Comparison of ENCODE assay signal across 1 cellular context in genomic region chr9:129624947-129625346, GRCh38.
TF ChIP-seq lines count a peak whose summit lies in the region.

No MANE protein-coding gene starts in this region.

TF ChIP-seq in K562, 482 proteins besides CTCF, POLR2A, EP300 and RAD21:
- TF ChIP-seq TCF3 (CRISPR knock-in tag; IDR thresholded peaks at IDR 0.05) (no peak), TAF15 (IDR thresholded peaks at IDR 0.05; ENCODE audit: low read depth, low read length) (no peak), SMAD4 (CRISPR knock-in tag; conservative IDR thresholded peaks at IDR 0.05) (no peak), CREM (IDR thresholded peaks at IDR 0.05; ENCODE audit: low read depth) (peak; percentile 82), MTF1 (CRISPR knock-in tag; IDR thresholded peaks at IDR 0.05; ENCODE audit: borderline replicate concordance) (no peak), FOXK1 (CRISPR knock-in tag; IDR thresholded peaks at IDR 0.05; ENCODE audit: borderline replicate concordance) (no peak), ATF3 (IDR thresholded peaks at IDR 0.05) (peak; percentile 9; the same call in 1 of the 2 replicates), ATF3 (CRISPR knock-in tag; conservative IDR thresholded peaks at IDR 0.05) (no peak), ZNF695 (CRISPR knock-in tag; IDR thresholded peaks at IDR 0.05) (no peak), SPI1 (IDR thresholded peaks at IDR 0.05; ENCODE audit: borderline replicate concordance, low read depth, low read length) (0 out of 2 replicates have a peak, but pooled peaks have one; percentile 22), HDAC2 (IDR thresholded peaks at IDR 0.05) (0 out of 2 replicates have a peak, but pooled peaks have one; percentile 15), HNRNPL (IDR thresholded peaks at IDR 0.05; ENCODE audit: low read depth, low read length) (no peak), MED1 (CRISPR knock-in tag; IDR thresholded peaks at IDR 0.05; ENCODE audit: borderline replicate concordance) (no peak), MTA3 (IDR thresholded peaks at IDR 0.05; ENCODE audit: borderline replicate concordance) (0 out of 2 replicates have a peak, but pooled peaks have one; percentile 27), ATF7 (IDR thresholded peaks at IDR 0.05) (0 out of 2 replicates have a peak, but pooled peaks have one; percentile 37), MEIS2 (IDR thresholded peaks at IDR 0.05; ENCODE audit: partially characterized antibody) (peak; percentile 70), ZKSCAN3 (CRISPR knock-in tag; IDR thresholded peaks at IDR 0.05) (no peak), CTBP1 (IDR thresholded peaks at IDR 0.05; ENCODE audit: borderline replicate concordance) (peak; percentile 78), CEBPG (CRISPR knock-in tag; IDR thresholded peaks at IDR 0.05) (peak; percentile 62; the same call in 1 of the 2 replicates), CEBPG (tag; conservative IDR thresholded peaks at IDR 0.05 in 1 of 2, IDR thresholded peaks at IDR 0.05 in 1 of 2) (peak; percentile 75 to 83), NELFE (IDR thresholded peaks at IDR 0.05; ENCODE audit: insufficient read depth, insufficient read length) (no peak), TEAD4 (IDR thresholded peaks at IDR 0.05; ENCODE audit: low read length) (peak; percentile 9; the same call in 1 of the 2 replicates), TEAD4 (CRISPR knock-in tag; IDR thresholded peaks at IDR 0.05; ENCODE audit: borderline replicate concordance) (no peak), CAMTA2 (CRISPR knock-in tag; conservative IDR thresholded peaks at IDR 0.05) (no peak), ILK (tag; IDR thresholded peaks at IDR 0.05; ENCODE audit: borderline replicate concordance, low read depth) (no peak), ARID1B (IDR thresholded peaks at IDR 0.05) (peak; percentile 15; the same call in 1 of the 2 replicates), CEBPB (tag; IDR thresholded peaks at IDR 0.05) (peak; percentile 94), HMG20A (CRISPR knock-in tag; conservative IDR thresholded peaks at IDR 0.05) (no peak), ZNF134 (CRISPR knock-in tag; conservative IDR thresholded peaks at IDR 0.05) (no peak), UBTF (IDR thresholded peaks at IDR 0.05; ENCODE audit: borderline replicate concordance in 1 of 2, low read depth in 2 of 2, low read length in 2 of 2) (0 out of 4 replicates have a peak, but pooled peaks of 1 of the 2 experiments have one; percentile 6), CREB1 (IDR thresholded peaks at IDR 0.05) (peak; percentile 38; the same call in 1 of the 2 replicates), CREB1 (CRISPR knock-in tag; IDR thresholded peaks at IDR 0.05) (no peak), ZNF75A (CRISPR knock-in tag; IDR thresholded peaks at IDR 0.05) (no peak), ARID3B (CRISPR knock-in tag; IDR thresholded peaks at IDR 0.05; ENCODE audit: borderline replicate concordance) (no peak), MCM5 (IDR thresholded peaks at IDR 0.05; ENCODE audit: low read depth) (no peak), TRIM28 (IDR thresholded peaks at IDR 0.05) (no peak), NEUROD1 (IDR thresholded peaks at IDR 0.05; ENCODE audit: borderline replicate concordance, low read depth, low read length, partially characterized antibody) (peak; percentile 21), ATF1 (CRISPR knock-in tag; IDR thresholded peaks at IDR 0.05) (no peak), ATF1 (tag; IDR thresholded peaks at IDR 0.05) (peak; percentile 37), JUN (IDR thresholded peaks at IDR 0.05; ENCODE audit: borderline replicate concordance, low read depth, low read length) (no peak), JUN (CRISPR knock-in tag; IDR thresholded peaks at IDR 0.05; ENCODE audit: borderline replicate concordance) (no peak), ZEB2 (IDR thresholded peaks at IDR 0.05) (peak; percentile 71), FOXP1 (CRISPR knock-in tag; IDR thresholded peaks at IDR 0.05) (no peak), MBD1 (CRISPR knock-in tag; IDR thresholded peaks at IDR 0.05) (no peak), HMG20B (CRISPR knock-in tag; IDR thresholded peaks at IDR 0.05) (no peak), ZC3H8 (IDR thresholded peaks at IDR 0.05) (no peak)
- TF ChIP-seq, protein P1, sequence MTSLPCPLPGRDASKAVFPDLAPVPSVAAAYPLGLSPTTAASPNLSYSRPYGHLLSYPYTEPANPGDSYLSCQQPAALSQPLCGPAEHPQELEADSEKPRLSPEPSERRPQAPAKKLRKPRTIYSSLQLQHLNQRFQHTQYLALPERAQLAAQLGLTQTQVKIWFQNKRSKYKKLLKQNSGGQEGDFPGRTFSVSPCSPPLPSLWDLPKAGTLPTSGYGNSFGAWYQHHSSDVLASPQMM (CRISPR knock-in tag; IDR thresholded peaks at IDR 0.05) = no peak
- TF ChIP-seq, protein P2, sequence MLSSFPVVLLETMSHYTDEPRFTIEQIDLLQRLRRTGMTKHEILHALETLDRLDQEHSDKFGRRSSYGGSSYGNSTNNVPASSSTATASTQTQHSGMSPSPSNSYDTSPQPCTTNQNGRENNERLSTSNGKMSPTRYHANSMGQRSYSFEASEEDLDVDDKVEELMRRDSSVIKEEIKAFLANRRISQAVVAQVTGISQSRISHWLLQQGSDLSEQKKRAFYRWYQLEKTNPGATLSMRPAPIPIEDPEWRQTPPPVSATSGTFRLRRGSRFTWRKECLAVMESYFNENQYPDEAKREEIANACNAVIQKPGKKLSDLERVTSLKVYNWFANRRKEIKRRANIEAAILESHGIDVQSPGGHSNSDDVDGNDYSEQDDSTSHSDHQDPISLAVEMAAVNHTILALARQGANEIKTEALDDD (IDR thresholded peaks at IDR 0.05) = 0 out of 2 replicates have a peak, but pooled peaks have one; percentile 17
- TF ChIP-seq, protein P3, sequence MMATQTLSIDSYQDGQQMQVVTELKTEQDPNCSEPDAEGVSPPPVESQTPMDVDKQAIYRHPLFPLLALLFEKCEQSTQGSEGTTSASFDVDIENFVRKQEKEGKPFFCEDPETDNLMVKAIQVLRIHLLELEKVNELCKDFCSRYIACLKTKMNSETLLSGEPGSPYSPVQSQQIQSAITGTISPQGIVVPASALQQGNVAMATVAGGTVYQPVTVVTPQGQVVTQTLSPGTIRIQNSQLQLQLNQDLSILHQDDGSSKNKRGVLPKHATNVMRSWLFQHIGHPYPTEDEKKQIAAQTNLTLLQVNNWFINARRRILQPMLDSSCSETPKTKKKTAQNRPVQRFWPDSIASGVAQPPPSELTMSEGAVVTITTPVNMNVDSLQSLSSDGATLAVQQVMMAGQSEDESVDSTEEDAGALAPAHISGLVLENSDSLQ (IDR thresholded peaks at IDR 0.05) = peak; percentile 61
- TF ChIP-seq, protein P4, sequence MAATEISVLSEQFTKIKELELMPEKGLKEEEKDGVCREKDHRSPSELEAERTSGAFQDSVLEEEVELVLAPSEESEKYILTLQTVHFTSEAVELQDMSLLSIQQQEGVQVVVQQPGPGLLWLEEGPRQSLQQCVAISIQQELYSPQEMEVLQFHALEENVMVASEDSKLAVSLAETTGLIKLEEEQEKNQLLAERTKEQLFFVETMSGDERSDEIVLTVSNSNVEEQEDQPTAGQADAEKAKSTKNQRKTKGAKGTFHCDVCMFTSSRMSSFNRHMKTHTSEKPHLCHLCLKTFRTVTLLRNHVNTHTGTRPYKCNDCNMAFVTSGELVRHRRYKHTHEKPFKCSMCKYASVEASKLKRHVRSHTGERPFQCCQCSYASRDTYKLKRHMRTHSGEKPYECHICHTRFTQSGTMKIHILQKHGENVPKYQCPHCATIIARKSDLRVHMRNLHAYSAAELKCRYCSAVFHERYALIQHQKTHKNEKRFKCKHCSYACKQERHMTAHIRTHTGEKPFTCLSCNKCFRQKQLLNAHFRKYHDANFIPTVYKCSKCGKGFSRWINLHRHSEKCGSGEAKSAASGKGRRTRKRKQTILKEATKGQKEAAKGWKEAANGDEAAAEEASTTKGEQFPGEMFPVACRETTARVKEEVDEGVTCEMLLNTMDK (IDR thresholded peaks at IDR 0.05; ENCODE audit: borderline replicate concordance, insufficient read depth, low read depth, low read length, poor library complexity, severe bottlenecking) = no peak
